In genomic region chr6:9499709-9500108, GRCh38 we compare ENCODE assay signal across 14 cellular contexts.
"Had no signal": no experiment of that assay in that cellular context is flagged by ENCODE, and none has a peak within 500 bp of the region (broad histone marks: within the 10 kb centered on the region; RNA-seq: fewer than 3 reads in every experiment).

No MANE protein-coding gene starts in this region.

- H2AFZ ChIP-seq: hepatocyte, parathyroid adenoma had no signal

- H3K36me3 ChIP-seq: breast epithelium, thoracic aorta had no signal

- H3K27me3 ChIP-seq: breast epithelium, hepatocyte had no signal

- H3K27ac ChIP-seq: breast epithelium, hepatocyte, parathyroid adenoma, thoracic aorta had no signal

- H3K79me2 ChIP-seq: hepatocyte, parathyroid adenoma had no signal

- ATAC-seq: activated CD4-positive, CD25-positive, alpha-beta regulatory T cell treated with anti-CD3 and anti-CD28 coated beads, Interleukin-2, amount 50 U/mL, for 24 hours; stimulated activated naive CD8-positive, alpha-beta T cell treated with anti-CD3 and anti-CD28 coated beads, Interleukin-15, amount 100 ng/mL, for 72 hours had no signal

- H3K4me2 ChIP-seq: hepatocyte had no signal

- H3K9me3 ChIP-seq: breast epithelium, thoracic aorta had no signal

- DNase-seq: activated CD4-positive, alpha-beta T cell treated with anti-CD3 and anti-CD28 coated beads, Interleukin-2, amount 50 U/mL, for 48 hours; activated gamma-delta T cell treated with Interleukin-2 at 50 U/mL for 16 hours; activated naive CD8-positive, alpha-beta T cell treated with anti-CD3 and anti-CD28 coated beads, Interleukin-2, amount 10 ng/mL, durations not matched to agents 7 days and 5 days; activated T-cell treated with anti-CD3 and anti-CD28 coated beads, Interleukin-2, amount 50 U/mL, for 48 hours; aorta; kidney; stimulated activated CD4-positive, alpha-beta T cell treated with anti-CD3 and anti-CD28 coated beads, Interleukin-15, amount 100 ng/mL, for 24 hours; stimulated activated CD4-positive, alpha-beta T cell treated with anti-CD3 and anti-CD28 coated beads, Interleukin-4, amount 100 ng/mL, for 24 hours; stimulated activated naive CD8-positive, alpha-beta T cell treated with anti-CD3 and anti-CD28 coated beads, Interleukin-15, amount 100 ng/mL, for 72 hours had no signal

- H3K4me1 ChIP-seq: breast epithelium, parathyroid adenoma had no signal

- H3K9ac ChIP-seq: parathyroid adenoma had no signal

- H3K4me3 ChIP-seq: breast epithelium, hepatocyte, thoracic aorta had no signal
